1 cellular context compared by ENCODE assay signal in genomic region chr12:56221757-56222530, GRCh38.
TF ChIP-seq lines count a peak whose summit lies in the region.

TSS of gene RNF41 (minus strand) at chr12:56221922. CDS start at chr12:56214047, 7,875 bp downstream.

TF ChIP-seq in HepG2, 621 proteins besides CTCF, POLR2A, EP300 and RAD21 (continued from another document and continues in another):
- TF ChIP-seq ZBTB4 (CRISPR knock-in tag; IDR thresholded peaks at IDR 0.05; ENCODE audit: borderline replicate concordance) (peak; percentile 52), ZNF121 (CRISPR knock-in tag; IDR thresholded peaks at IDR 0.05) (peak; percentile 58; the same call in 1 of the 2 replicates), SP140L (CRISPR knock-in tag; IDR thresholded peaks at IDR 0.05; ENCODE audit: borderline replicate concordance) (0 out of 2 replicates have a peak, but pooled peaks have one; percentile 45), RFX5 (IDR thresholded peaks at IDR 0.05; ENCODE audit: low read depth, low read length) (0 out of 2 replicates have a peak, but pooled peaks have one; percentile 21), CCDC6 (CRISPR knock-in tag; IDR thresholded peaks at IDR 0.05) (no peak; the same call in 1 of the 2 replicates), CEBPG (CRISPR knock-in tag; IDR thresholded peaks at IDR 0.05) (peak; percentile 53), CEBPB (IDR thresholded peaks at IDR 0.05; ENCODE audit: borderline replicate concordance, low read depth, low read length) (no peak), ZBTB14 (CRISPR knock-in tag; IDR thresholded peaks at IDR 0.05) (peak; percentile 53; the same call in 1 of the 2 replicates), SIN3B (IDR thresholded peaks at IDR 0.05; ENCODE audit: low read length) (no peak), ZNF264 (CRISPR knock-in tag; IDR thresholded peaks at IDR 0.05) (peak; percentile 74), ZNF556 (CRISPR knock-in tag; IDR thresholded peaks at IDR 0.05; ENCODE audit: borderline replicate concordance) (peak; percentile 87; the same call in 1 of the 2 replicates), KMT2B (CRISPR knock-in tag; IDR thresholded peaks at IDR 0.05) (peak; percentile 84), ZNF414 (CRISPR knock-in tag; IDR thresholded peaks at IDR 0.05) (0 out of 2 replicates have a peak, but pooled peaks have one; percentile 20), KDM4B (CRISPR knock-in tag; IDR thresholded peaks at IDR 0.05) (peak; percentile 30; the same call in 1 of the 2 replicates), ZNF337 (CRISPR knock-in tag; IDR thresholded peaks at IDR 0.05; ENCODE audit: borderline replicate concordance, low read depth) (peak; percentile 81; the same call in 1 of the 2 replicates), SMAD3 (CRISPR knock-in tag; IDR thresholded peaks at IDR 0.05) (no peak), TAF1 (CRISPR knock-in tag; IDR thresholded peaks at IDR 0.05) (peak; percentile 77), ZSCAN29 (CRISPR knock-in tag; conservative IDR thresholded peaks at IDR 0.05) (peak; percentile 99), FOXO4 (CRISPR knock-in tag; conservative IDR thresholded peaks at IDR 0.05) (0 out of 2 replicates have a peak, but pooled peaks have one; percentile 76), ZNF772 (CRISPR knock-in tag; IDR thresholded peaks at IDR 0.05) (no peak; the same call in 1 of the 2 replicates), ZNF17 (CRISPR knock-in tag; IDR thresholded peaks at IDR 0.05) (no peak), SMYD3 (CRISPR knock-in tag; IDR thresholded peaks at IDR 0.05) (0 out of 2 replicates have a peak, but pooled peaks have one; percentile 52), IKZF1 (IDR thresholded peaks at IDR 0.05) (no peak), NFYC (CRISPR knock-in tag; IDR thresholded peaks at IDR 0.05) (peak; percentile 54), ZNF260 (CRISPR knock-in tag; IDR thresholded peaks at IDR 0.05; ENCODE audit: borderline replicate concordance, low read depth) (no peak), ZNF775 (CRISPR knock-in tag; IDR thresholded peaks at IDR 0.05; ENCODE audit: borderline replicate concordance) (0 out of 2 replicates have a peak, but pooled peaks have one; percentile 33), DMAP1 (CRISPR knock-in tag; IDR thresholded peaks at IDR 0.05) (peak; percentile 64), HNF1A (IDR thresholded peaks at IDR 0.05; ENCODE audit: low read depth) (no peak), HNF1A (CRISPR knock-in tag; IDR thresholded peaks at IDR 0.05; ENCODE audit: borderline replicate concordance) (peak; percentile 62; the same call in 1 of the 2 replicates), ISL2 (CRISPR knock-in tag; IDR thresholded peaks at IDR 0.05) (peak; percentile 70), ZNF33A (CRISPR knock-in tag; IDR thresholded peaks at IDR 0.05; ENCODE audit: borderline replicate concordance) (no peak), ZNF331 (CRISPR knock-in tag; IDR thresholded peaks at IDR 0.05) (peak; percentile 75), UBTF (CRISPR knock-in tag; IDR thresholded peaks at IDR 0.05) (peak; percentile 71), FOXM1 (CRISPR knock-in tag; IDR thresholded peaks at IDR 0.05) (no peak), DNMT3B (CRISPR knock-in tag; conservative IDR thresholded peaks at IDR 0.05) (0 out of 2 replicates have a peak, but pooled peaks have one; percentile 57), ZNF138 (CRISPR knock-in tag; IDR thresholded peaks at IDR 0.05; ENCODE audit: low read depth) (peak; percentile 35; the same call in 1 of the 2 replicates), ZNF75D (CRISPR knock-in tag; IDR thresholded peaks at IDR 0.05; ENCODE audit: borderline replicate concordance) (no peak), NFYB (CRISPR knock-in tag; IDR thresholded peaks at IDR 0.05) (peak; percentile 64), SP1 (IDR thresholded peaks at IDR 0.05) (no peak), SP1 (CRISPR knock-in tag; IDR thresholded peaks at IDR 0.05) (peak; percentile 79), AKNA (CRISPR knock-in tag; IDR thresholded peaks at IDR 0.05; ENCODE audit: borderline replicate concordance) (no peak), TFE3 (CRISPR knock-in tag; IDR thresholded peaks at IDR 0.05) (peak; percentile 36; the same call in 1 of the 2 replicates), RBAK (CRISPR knock-in tag; IDR thresholded peaks at IDR 0.05) (no peak), ZNF501 (CRISPR knock-in tag; IDR thresholded peaks at IDR 0.05) (peak; percentile 78)
